12 cellular contexts compared by ENCODE assay signal in the genomic region with DNA sequence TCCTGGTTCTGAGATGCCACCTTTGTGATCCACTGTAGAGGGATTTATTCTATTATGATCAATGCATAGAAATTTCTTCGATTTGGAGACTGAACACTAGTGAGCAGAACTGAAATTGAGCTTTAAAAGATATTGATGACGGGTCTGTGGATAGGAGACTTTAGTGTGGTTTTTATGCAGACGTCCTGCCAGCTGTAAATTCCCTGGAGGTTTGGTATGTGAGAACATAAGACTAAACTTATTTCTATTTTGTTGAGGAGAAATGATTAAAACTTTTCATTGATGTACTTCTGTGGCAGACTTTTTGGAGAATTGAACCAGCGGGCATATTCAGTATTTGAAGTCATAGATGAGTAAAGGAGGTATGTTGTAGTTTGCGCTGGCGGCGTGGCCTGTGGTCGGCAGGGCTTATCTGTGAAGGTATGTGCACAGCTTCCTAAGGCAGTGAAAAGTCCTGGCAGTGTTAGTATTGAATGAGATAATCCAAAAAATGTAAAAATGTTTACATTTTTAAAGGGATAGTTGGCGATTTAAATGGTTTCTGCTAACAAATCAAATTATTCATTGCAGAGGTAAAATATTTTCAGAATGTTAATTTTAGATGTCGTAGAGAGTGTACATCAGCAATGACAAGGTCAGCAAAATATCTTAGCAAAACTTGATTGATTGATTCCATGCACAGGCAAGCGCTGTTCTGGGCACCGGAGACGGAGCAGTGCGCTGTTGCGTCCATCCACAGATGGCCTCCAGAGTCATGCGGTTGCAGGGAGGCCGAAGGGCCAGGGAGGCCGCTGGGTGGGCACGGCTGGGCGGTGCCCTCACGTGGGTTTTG. TPM values are rescaled to one million over a fixed set of nuclear protein-coding genes. Genes with fewer than 3 reads are reported as not detected.
DNase-seq lines count a peak whose midpoint lies in the region; ATAC-seq and TF ChIP-seq lines count a peak whose summit lies in the region.
"Had no signal": no experiment of that assay in that cellular context is flagged by ENCODE, and none has a peak within 500 bp of the region (broad histone marks: within the 10 kb centered on the region; RNA-seq: fewer than 3 reads in every experiment).

No MANE protein-coding gene starts in this region.

- intact Hi-C loops in breast epithelium (cut with DNase I; ENCODE audit: low total_unique reads): no loop called here

- no peak for TF ChIP-seq POLR2A in breast epithelium (IDR thresholded peaks at IDR 0.05)

- no peak for TF ChIP-seq CTCF in breast epithelium (IDR thresholded peaks at IDR 0.05)

- no peak overlapping the region for H2AFZ ChIP-seq in ACC112 (ENCODE audit: low read length, unreplicated experiment)

- no peaks in the 10 kb centered on the region for H3K27me3 ChIP-seq in ACC112 (ENCODE audit: insufficient read depth, low read length)
- no peaks in the 10 kb centered on the region for H3K27me3 ChIP-seq in breast epithelium
- H3K27me3 ChIP-seq in SJCRH30: no peaks in the 10 kb centered on the region

- peak overlapping the region; percentile 54 for H3K4me3 ChIP-seq in ACC112 (ENCODE audit: low read depth, low read length)
- H3K4me3 ChIP-seq in breast epithelium: peak overlapping the region in 1 of 3 donors; percentile 1
- H3K4me3 ChIP-seq in SJCRH30: no peak overlapping the region

- H3K9me3 ChIP-seq in breast epithelium: no peaks in the 10 kb centered on the region
- H3K9me3 ChIP-seq in SJCRH30 (replicated peaks): no peaks in the 10 kb centered on the region

- peak; percentile 51 for DNase-seq in HCEC 1CT
- DNase-seq in breast epithelium (ENCODE audit: low spot score in 2 of 2): no peak
- peak; percentile 37 for DNase-seq in mesenteric fat pad (ENCODE audit: low spot score)
- no peak for DNase-seq in occipital lobe (lab: John Stamatoyannopoulos, UW)
- DNase-seq in iPS-NIHi11 (ENCODE audit: low spot score): no peak
- DNase-seq in SJCRH30: no peak
- DNase-seq: KG1; NCI-H774; stimulated activated CD4-positive, alpha-beta T cell treated with anti-CD3 and anti-CD28 coated beads, Interleukin-4, amount 100 ng/mL, for 4 hours had no signal

- H3K36me3 ChIP-seq in ACC112 (ENCODE audit: insufficient read depth, low read length): 0 out of 2 replicates have a peak, but pooled peaks cover 4% of the 10 kb centered on the region
- no peaks in the 10 kb centered on the region for H3K36me3 ChIP-seq in breast epithelium
- H3K36me3 ChIP-seq in SJCRH30: no peaks in the 10 kb centered on the region

- H3K79me2 ChIP-seq in ACC112 (ENCODE audit: control insufficient read depth, insufficient read depth, low read length, unreplicated experiment): peaks cover 82% of the 10 kb centered on the region

- H3K27ac ChIP-seq in ACC112 (ENCODE audit: low read depth, low read length) (peak overlapping the region; percentile 92), breast epithelium (peak overlapping the region; percentile 42 to 77), SJCRH30 (no peak overlapping the region)

- peaks cover 59% of the 10 kb centered on the region for H3K4me1 ChIP-seq in ACC112 (ENCODE audit: control insufficient read depth, insufficient read depth, low read length, unreplicated experiment)
- peaks cover 3 to 9% of the 10 kb centered on the region in 2 donors for H3K4me1 ChIP-seq in breast epithelium
- peaks cover 4% of the 10 kb centered on the region; the same call in 1 of the 2 replicates for H3K4me1 ChIP-seq in SJCRH30

- ATAC-seq in HG03442 (IDR thresholded peaks at IDR 0.05; ENCODE audit: unreplicated experiment): no peak
- ATAC-seq: activated CD4-positive, CD25-positive, alpha-beta regulatory T cell treated with anti-CD3 and anti-CD28 coated beads, Interleukin-2, amount 50 U/mL, for 24 hours had no signal

RNA-seq across cellular contexts. Expression of a gene that starts 20.4 kb away (rescaled TPM):
- 10 to 100 TPM; 24.1 to 26.2 (median 24.8) TPM for total RNA-seq in breast epithelium
- 29.8 TPM for total RNA-seq in mesenteric fat pad
- 20.7 TPM for total RNA-seq in occipital lobe
- total RNA-seq in SJCRH30 (2014; rRNA removed; shearing (Covaris generic)): 21.5 and 21.6 TPM in 2 replicates

Comparison
In these comparisons a context has a peak if more than half of its experiments do, and no peak if none do; other contexts are left out.
1. DNase-seq: peak in HCEC 1CT (single experiment) and mesenteric fat pad (single experiment); none in breast epithelium (0 of 2), occipital lobe (single experiment), iPS-NIHi11 (single experiment) and SJCRH30 (0 of 2).